In the genomic region with DNA sequence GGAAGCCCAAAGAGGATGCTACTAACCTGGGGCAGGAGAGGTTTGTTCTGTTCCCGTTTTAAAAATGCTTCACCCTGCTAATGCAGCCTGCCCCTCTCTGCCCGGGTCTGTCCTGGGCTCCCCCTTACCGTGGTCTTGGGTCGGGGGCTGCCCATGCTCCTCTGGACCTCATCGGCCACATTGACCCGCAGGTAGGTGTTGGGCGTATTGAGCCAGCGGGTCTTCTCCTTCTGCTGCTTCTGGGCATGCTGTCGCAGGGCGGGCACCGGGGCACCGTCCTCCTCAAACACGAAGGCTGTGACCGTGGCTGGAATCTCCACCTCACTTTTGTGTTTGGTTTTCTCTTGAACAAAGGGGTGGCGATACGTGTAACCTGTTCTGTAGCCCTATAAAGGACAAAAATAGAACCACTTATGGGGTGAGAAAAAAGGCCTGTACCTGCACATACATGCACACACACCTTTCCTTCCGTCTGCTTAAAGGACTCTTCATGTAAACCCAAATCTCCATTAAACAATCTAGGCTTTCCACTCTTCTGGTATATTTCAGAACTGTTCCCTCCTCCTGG, we compare ENCODE assay signal across 23 cellular contexts.
DNase-seq lines count a peak whose midpoint lies in the region; ATAC-seq, FAIRE-seq and TF ChIP-seq lines count a peak whose summit lies in the region.
"Had no signal": no experiment of that assay in that cellular context is flagged by ENCODE, and none has a peak within 500 bp of the region (broad histone marks: within the 10 kb centered on the region; RNA-seq: fewer than 3 reads in every experiment).

No MANE protein-coding gene starts in this region.

- H3K36me3 ChIP-seq in upper lobe of right lung: no peaks in the 10 kb centered on the region

- no peaks in the 10 kb centered on the region for H3K9me3 ChIP-seq in upper lobe of right lung
- H3K9me3 ChIP-seq: HAP-1 had no signal

- intact Hi-C loops in upper lobe of right lung (cut with DNase I): no loop called here

- no peak for TF ChIP-seq CTCF in upper lobe of right lung (IDR thresholded peaks at IDR 0.05)

- no peaks in the 10 kb centered on the region for H3K27me3 ChIP-seq in upper lobe of right lung

- DNase-seq in DMS153 (lab: John Stamatoyannopoulos, UW) (peak; percentile 41), DMS153 treated with DMSO at 0.1 percent for 48 hours (lab: John Stamatoyannopoulos, UW; ENCODE audit: unreplicated experiment) (no peak), mesenteric fat pad (ENCODE audit: low spot score) (peak; percentile 77), upper lobe of right lung (peak; percentile 67), NCI-H446 treated with DMSO at 0.1 percent for 48 hours (lab: John Stamatoyannopoulos, UW) (no peak), frontal cortex (ENCODE audit: low spot score in 2 of 2) (no peak)
- DNase-seq in activated CD8-positive, alpha-beta memory T cell treated with anti-CD3 and anti-CD28 coated beads, Interleukin-2, amount 50 U/mL, for 48 hours: peak; percentile 29
- DNase-seq in stimulated activated CD4-positive, alpha-beta T cell treated with anti-CD3 and anti-CD28 coated beads, Interleukin-12 subunit alpha, Interleukin-12 subunit beta, amount 100 ng/mL, for 4 hours: no peak
- DNase-seq: CD4-positive, CD25-positive, alpha-beta regulatory T cell; COR-L47; DMS 273 treated with DMSO at 0.1 percent for 48 hours; GDM1; MM.1S; NCI-H1092; NCI-H1436 treated with DMSO at 0.1 percent for 48 hours; NCI-H2029; NCI-H345; NCI-H526; PC-3; SIG-M5 had no signal

- H3K27ac ChIP-seq in upper lobe of right lung: no peak overlapping the region
- H3K27ac ChIP-seq: 22Rv1, RWPE1 had no signal

- H3K4me1 ChIP-seq in upper lobe of right lung: peaks cover 8% of the 10 kb centered on the region

- H3K4me3 ChIP-seq in upper lobe of right lung: no peak overlapping the region
- H3K4me3 ChIP-seq: HAP-1 had no signal

- peak; percentile 69 for ATAC-seq in upper lobe of right lung
- ATAC-seq: PC-3 had no signal

- no peak for FAIRE-seq in frontal cortex (lab: Jason Lieb, UNC)

Comparison
In these comparisons a context has a peak if more than half of its experiments do, and no peak if none do; other contexts are left out.
1. DNase-seq: peak in DMS153 (single experiment), activated CD8-positive, alpha-beta memory T cell treated with anti-CD3 and anti-CD28 coated beads, Interleukin-2, amount 50 U/mL, for 48 hours (single experiment), mesenteric fat pad (single experiment) and upper lobe of right lung (single experiment); none in DMS153 treated with DMSO at 0.1 percent for 48 hours (single experiment), NCI-H446 treated with DMSO at 0.1 percent for 48 hours (single experiment), stimulated activated CD4-positive, alpha-beta T cell treated with anti-CD3 and anti-CD28 coated beads, Interleukin-12 subunit alpha, Interleukin-12 subunit beta, amount 100 ng/mL, for 4 hours (single experiment) and frontal cortex (0 of 2).